ENCODE assay signal across 1 cellular context in genomic region chr11:623999-624704, GRCh38.
A peak's percentile ranks its signal among the peaks of the same experiment; 100 is the strongest.
TF ChIP-seq lines count a peak whose summit lies in the region.

No MANE protein-coding gene starts in this region.

TF ChIP-seq in HEK293, 187 proteins besides CTCF, POLR2A, EP300 and RAD21 (continued from another document):
- TF ChIP-seq PATZ1 (tag by site-specific recombination; IDR thresholded peaks at IDR 0.05) (0 out of 2 replicates have a peak, but pooled peaks have one; percentile 30), ZNF416 (tag by site-specific recombination; IDR thresholded peaks at IDR 0.05) (no peak), ZNF645 (tag by site-specific recombination; IDR thresholded peaks at IDR 0.05) (no peak), ZNF37A (tag by site-specific recombination; IDR thresholded peaks at IDR 0.05) (no peak), ZNF2 (tag by site-specific recombination; IDR thresholded peaks at IDR 0.05) (no peak), KLF1 (tag by site-specific recombination; IDR thresholded peaks at IDR 0.05) (peak; percentile 81), GLIS1 (tag by site-specific recombination; IDR thresholded peaks at IDR 0.05) (peak; percentile 29; the same call in 1 of the 2 replicates), ZNF155 (tag by site-specific recombination; IDR thresholded peaks at IDR 0.05) (no peak), ZNF48 (tag by site-specific recombination; IDR thresholded peaks at IDR 0.05) (no peak), ZNF488 (tag by site-specific recombination; IDR thresholded peaks at IDR 0.05) (no peak)
